In genomic region chr1:167661527-167662436, GRCh38 we compare ENCODE assay signal across 8 cellular contexts. TPM values are rescaled to one million over a fixed set of nuclear protein-coding genes. Genes with fewer than 3 reads are reported as not detected.
DNase-seq lines count a peak whose midpoint lies in the region; ATAC-seq and TF ChIP-seq lines count a peak whose summit lies in the region.

No MANE protein-coding gene starts in this region.

- peak overlapping the region; percentile 29 for H3K27ac Mint-ChIP-seq in CD4-positive, alpha-beta T cell

- POLR2A ChIA-PET in CD4-positive, alpha-beta T cell (lab: Charles Lee), result interaction anchor here (0.6 to 1.1 kb wide), 2 partner anchors 17 to 178 kb away, joined by 3 read pairs; no protein-coding TSS in a partner anchor

- H3K4me3 ChIP-seq in dorsolateral prefrontal cortex (no peak overlapping the region), neutrophil (ENCODE audit: low read depth in 1 of 2, low read length in 1 of 2) (no peak overlapping the region)

- CTCF ChIA-PET in CD4-positive, alpha-beta T cell (lab: Charles Lee), result interaction anchor here (0.9 to 1.2 kb wide), 2 partner anchors 8 to 19 kb away, joined by 3 read pairs; no protein-coding TSS in a partner anchor

- H3K36me3 Mint-ChIP-seq in CD4-positive, alpha-beta T cell (ENCODE audit: low read depth), result peaks cover 90% of the 10 kb centered on the region

- H3K4me3 Mint-ChIP-seq in CD4-positive, alpha-beta T cell, result no peak overlapping the region

- peak overlapping the region; percentile 15 for H3K27ac ChIP-seq in CD4-positive, alpha-beta T cell (ENCODE audit: low read depth, low read length)
- H3K27ac ChIP-seq in dorsolateral prefrontal cortex (peak overlapping the region in 41 of 59 donors; percentile 1 to 81 (median 39)), neutrophil (peak overlapping the region; percentile 70)

- no peaks in the 10 kb centered on the region for H3K9me3 Mint-ChIP-seq in CD4-positive, alpha-beta T cell

- peaks cover 39 to 44% of the 10 kb centered on the region in 2 experiments for H3K4me1 ChIP-seq in neutrophil (ENCODE audit: control insufficient read depth in 1 of 2, insufficient read depth in 1 of 2, low read depth in 1 of 2, low read length in 1 of 2)

- DNase-seq in CD4-positive, alpha-beta T cell, result no peak
- DNase-seq in NCI-H446 treated with DMSO at 0.1 percent for 48 hours (lab: John Stamatoyannopoulos, UW) (peak; percentile 51), dorsolateral prefrontal cortex (no peak), head of caudate nucleus (no peak), AML-193 (lab: John Stamatoyannopoulos, UW) (no peak)

- intact Hi-C loops in CD4-positive, alpha-beta T cell (cut with DNase I, micrococcal nuclease), result no loop called here
- intact Hi-C loops in dorsolateral prefrontal cortex (cut with DNase I) (no loop called here), head of caudate nucleus (cut with DNase I) (no loop called here)

- no peaks in the 10 kb centered on the region for H3K27me3 Mint-ChIP-seq in CD4-positive, alpha-beta T cell

- ATAC-seq in CD4-positive, alpha-beta T cell (ENCODE audit: poor library complexity), result no peak
- ATAC-seq in HG03135 (IDR thresholded peaks at IDR 0.05; ENCODE audit: unreplicated experiment), result no peak
- no peak for ATAC-seq in HG03571 (IDR thresholded peaks at IDR 0.05; ENCODE audit: unreplicated experiment)

- no peak for TF ChIP-seq CTCF in CD4-positive, alpha-beta T cell (IDR thresholded peaks at IDR 0.05)
- TF ChIP-seq CTCF in dorsolateral prefrontal cortex (IDR thresholded peaks at IDR 0.05 in 54 of 56, conservative IDR thresholded peaks at IDR 0.05 in 2 of 56; ENCODE audit: low read depth in 1 of 56, partially characterized antibody in 56 of 56), result no peak
- TF ChIP-seq CTCF in neutrophil (IDR thresholded peaks at IDR 0.05), result no peak

- no peaks in the 10 kb centered on the region for H3K9me3 ChIP-seq in CD4-positive, alpha-beta T cell (ENCODE audit: control insufficient read depth, low read length)
- H3K9me3 ChIP-seq in neutrophil, result no peaks in the 10 kb centered on the region

- no peaks in the 10 kb centered on the region for H3K27me3 ChIP-seq in CD4-positive, alpha-beta T cell (ENCODE audit: control insufficient read depth, insufficient read depth, low read length)
- H3K27me3 ChIP-seq in dorsolateral prefrontal cortex, result no peaks in the 10 kb centered on the region
- H3K27me3 ChIP-seq in neutrophil, result no peaks in the 10 kb centered on the region

- H3K36me3 ChIP-seq in neutrophil, result peaks cover 40% of the 10 kb centered on the region

- H3K4me1 Mint-ChIP-seq in CD4-positive, alpha-beta T cell (ENCODE audit: low read depth), result peaks cover 92% of the 10 kb centered on the region

RNA-seq across cellular contexts. Expression of gene RCSD1, which starts 31.8 kb away (rescaled TPM):
- total RNA-seq in CD4-positive, alpha-beta T cell, result 10 to 100 TPM; 42.3 to 44.6 TPM
- 10 to 100 TPM in 19 of 120 experiments, 1 to 10 TPM in 101; 4.1 to 14.4 (median 8.1) TPM for total RNA-seq in dorsolateral prefrontal cortex

RNA-seq across cellular contexts. Expression of gene MPZL1, which starts 60.0 kb away (rescaled TPM):
- total RNA-seq in CD4-positive, alpha-beta T cell, result 1 to 10 TPM; 1.2 to 1.5 TPM
- total RNA-seq in dorsolateral prefrontal cortex, result 10 to 100 TPM; 23.8 to 52.3 (median 34.9) TPM

Comparison
In these comparisons a context has a peak if more than half of its experiments do, and no peak if none do; other contexts are left out.
1. H3K27ac ChIP-seq: peak in every context shown above with its lines; median percentile 70 in neutrophil; 39 in dorsolateral prefrontal cortex; 15 in CD4-positive, alpha-beta T cell.
2. RNA of gene MPZL1, which starts 60.0 kb away (total RNA-seq): 23.8 to 52.3 TPM in dorsolateral prefrontal cortex; 1.2 to 1.5 TPM in CD4-positive, alpha-beta T cell; every median in the first group is over 10 times any median in the second.